11 cellular contexts compared by ENCODE assay signal in the genomic region with DNA sequence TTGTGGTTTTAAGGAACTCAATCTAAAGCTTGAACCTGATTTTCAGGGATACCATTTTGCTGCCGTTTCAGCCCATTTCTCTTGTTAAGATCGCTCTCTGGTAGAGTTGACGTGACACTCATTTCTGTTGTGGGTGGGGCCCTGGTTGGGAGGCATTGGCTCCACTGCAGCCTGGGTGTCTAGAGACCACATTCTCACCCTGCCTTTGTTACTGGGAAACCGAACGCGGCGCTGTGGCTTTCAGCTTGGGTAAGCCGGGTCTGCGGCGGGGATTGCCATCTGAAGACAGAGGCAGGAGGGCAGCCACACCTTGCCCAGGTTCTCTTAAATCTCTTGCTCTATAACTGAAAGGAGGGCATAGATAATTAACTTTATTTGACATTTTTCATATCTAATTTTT. TPM values are rescaled to one million over a fixed set of nuclear protein-coding genes. Genes with fewer than 3 reads are reported as not detected.
A peak's percentile ranks its signal among the peaks of the same experiment; 100 is the strongest.
DNase-seq lines count a peak whose midpoint lies in the region; ATAC-seq and TF ChIP-seq lines count a peak whose summit lies in the region.
"Had no signal": no experiment of that assay in that cellular context is flagged by ENCODE, and none has a peak within 500 bp of the region (broad histone marks: within the 10 kb centered on the region; RNA-seq: fewer than 3 reads in every experiment).

No MANE protein-coding gene starts in this region.

- H3K36me3 ChIP-seq in lung (ENCODE audit: control insufficient read depth in 2 of 2, insufficient read depth in 2 of 2, low read length in 2 of 2) = no peaks in the 10 kb centered on the region

- TF ChIP-seq CTCF in lung (IDR thresholded peaks at IDR 0.05; ENCODE audit: control extremely low read depth, extremely low read depth) = no peak
- no peak for TF ChIP-seq CTCF in foreskin fibroblast (IDR thresholded peaks at IDR 0.05; ENCODE audit: low read depth, low read length)

- H3K4me1 ChIP-seq in lung (ENCODE audit: control insufficient read depth in 2 of 2, insufficient read depth in 2 of 2, low read length in 2 of 2) = no peaks in the 10 kb centered on the region

- intact Hi-C loops in posterior cingulate gyrus (cut with DNase I) = no loop called here

- DNase-seq in NCI-H2196 treated with DMSO at 0.1 percent for 48 hours (lab: John Stamatoyannopoulos, UW; ENCODE audit: unreplicated experiment) (peak; percentile 55), lung (ENCODE audit: low spot score) (peak; percentile 50), foreskin melanocyte (no peak), foreskin fibroblast (no peak), posterior cingulate gyrus (no peak)

- no peaks in the 10 kb centered on the region for H3K9me3 ChIP-seq in lung (ENCODE audit: control insufficient read depth in 2 of 2, insufficient read depth in 1 of 2, low read length in 1 of 2)

- peak overlapping the region in 1 of 2 donors; percentile 69 for H3K27ac ChIP-seq in lung (ENCODE audit: low read depth in 1 of 2, low read length in 1 of 2)

- ATAC-seq in GM18499 (IDR thresholded peaks at IDR 0.05; ENCODE audit: insufficient read depth, unreplicated experiment) = peak; percentile 70
- peak; percentile 70 for ATAC-seq in GM21576 (IDR thresholded peaks at IDR 0.05; ENCODE audit: unreplicated experiment)
- ATAC-seq in lung (ENCODE audit: insufficient read depth, low FRiP score) = no peak
- ATAC-seq in GM18868 (IDR thresholded peaks at IDR 0.05; ENCODE audit: unreplicated experiment) = no peak
- ATAC-seq: naive thymus-derived CD8-positive, alpha-beta T cell had no signal

- 73 to 89% methylated on average over 10 of the region's 10 CpGs for WGBS in lung, 2 donors

- no peaks in the 10 kb centered on the region for H3K27me3 ChIP-seq in lung (ENCODE audit: control insufficient read depth, insufficient read depth)

- H3K4me3 ChIP-seq in lung = no peak overlapping the region
- no peak overlapping the region for H3K4me3 ChIP-seq in foreskin fibroblast (ENCODE audit: low read depth in 1 of 2, low read length in 2 of 2)

RNA-seq across cellular contexts. Expression of a gene that starts 3.2 kb away (rescaled TPM):
- 100 to 1,000 TPM in 1 of 2 donors, 10 to 100 TPM in 1; 82.5 to 144 TPM for total RNA-seq in lung
- 10 to 100 TPM in 1 of 2 donors, 1 to 10 TPM in 1; 8.9 to 43.4 TPM for polyA plus RNA-seq in lung
- total RNA-seq: chondrocyte; naive thymus-derived CD8-positive, alpha-beta T cell; T-helper 2 cell treated with Interferon-gamma antibody and Interleukin-4, amounts not matched to agents 100 ng/mL and 5 ng/mL, for 36 hours had no signal
- polyA plus RNA-seq: naive thymus-derived CD8-positive, alpha-beta T cell had no signal

Comparison
In these comparisons a context has a peak if more than half of its experiments do, and no peak if none do; other contexts are left out.
1. ATAC-seq: peak in GM18499 (single experiment) and GM21576 (single experiment); none in lung (single experiment) and GM18868 (single experiment).
2. DNase-seq: peak in NCI-H2196 treated with DMSO at 0.1 percent for 48 hours (single experiment) and lung (single experiment); none in foreskin melanocyte (single experiment), foreskin fibroblast (0 of 2) and posterior cingulate gyrus (0 of 10).